8 cellular contexts compared by ENCODE assay signal in genomic region chr20:49989234-49990065, GRCh38. TPM values are rescaled to one million over a fixed set of nuclear protein-coding genes. Genes with fewer than 3 reads are reported as not detected.
DNase-seq lines count a peak whose midpoint lies in the region; ATAC-seq and TF ChIP-seq lines count a peak whose summit lies in the region.

No MANE protein-coding gene starts in this region.

- DNase-seq in ELR (ENCODE audit: low read depth) (peak; percentile 91), WTC11 (ENCODE audit: low spot score) (peak; percentile 33), heart right ventricle (peak; percentile 62 to 77), inferior parietal cortex (ENCODE audit: extremely low spot score) (no peak), NCI-H82 (lab: John Stamatoyannopoulos, UW) (no peak)
- no peak for DNase-seq in natural killer cell treated with Interleukin-12 subunit alpha and Interleukin-12 subunit beta and Interleukin-15 and Interleukin-18, amount 100 ng/mL, for 72 hours (ENCODE audit: low spot score)
- DNase-seq in CD4-positive, alpha-beta T cell, result no peak

- no peak overlapping the region for H3K9ac ChIP-seq in rectal smooth muscle tissue (ENCODE audit: low read length)

- no peaks in the 10 kb centered on the region for H3K9me3 ChIP-seq in heart right ventricle
- no peaks in the 10 kb centered on the region for H3K9me3 ChIP-seq in CD4-positive, alpha-beta T cell (ENCODE audit: control insufficient read depth, low read length)

- H3K27ac ChIP-seq in heart right ventricle (peak overlapping the region in 9 of 10 donors; percentile 64 to 90 (median 78)), rectal smooth muscle tissue (ENCODE audit: low read depth, low read length) (peak overlapping the region; percentile 76)
- H3K27ac ChIP-seq in CD4-positive, alpha-beta T cell (ENCODE audit: low read depth, low read length), result no peak overlapping the region

- WGBS in heart right ventricle, 2 donors, result 35 to 52% methylated on average over 22 of the region's 22 CpGs

- H3K4me3 ChIP-seq in heart right ventricle, result peak overlapping the region in 4 of 10 donors; percentile 2 to 19 (median 10)
- no peak overlapping the region for H3K4me3 ChIP-seq in rectal smooth muscle tissue (ENCODE audit: low read length)

- H3K4me1 ChIP-seq in heart right ventricle (peaks cover 12 to 78% (median 69%) of the 10 kb centered on the region in 9 donors), rectal smooth muscle tissue (ENCODE audit: control insufficient read depth, insufficient read depth, low read length) (peaks cover 11% of the 10 kb centered on the region)

- POLR2A ChIA-PET in WTC11 (lab: Charles Lee), result interaction anchor here (0.6 to 1.3 kb wide), 7 partner anchors 12 to 177 kb away, joined by 3 to 6 read pairs (median 4); no protein-coding TSS in a partner anchor
- POLR2A ChIA-PET in CD4-positive, alpha-beta T cell (lab: Charles Lee), result no interaction called here

- peaks cover 5% of the 10 kb centered on the region; the same call in 1 of the 2 replicates for H3K36me3 Mint-ChIP-seq in WTC11
- H3K36me3 Mint-ChIP-seq in natural killer cell treated with Interleukin-12 subunit alpha and Interleukin-12 subunit beta and Interleukin-15 and Interleukin-18, amount 100 ng/mL, for 72 hours, result no peaks in the 10 kb centered on the region
- H3K36me3 Mint-ChIP-seq in CD4-positive, alpha-beta T cell (ENCODE audit: low read depth), result no peaks in the 10 kb centered on the region

- no peaks in the 10 kb centered on the region; the same call in 1 of the 2 replicates for H3K27me3 Mint-ChIP-seq in WTC11 (ENCODE audit: low read depth)
- H3K27me3 Mint-ChIP-seq in natural killer cell treated with Interleukin-12 subunit alpha and Interleukin-12 subunit beta and Interleukin-15 and Interleukin-18, amount 100 ng/mL, for 72 hours, result peaks cover 0 to 4% of the 10 kb centered on the region in 2 donors
- no peaks in the 10 kb centered on the region for H3K27me3 Mint-ChIP-seq in CD4-positive, alpha-beta T cell

- no peak overlapping the region; the same call in 1 of the 2 replicates for H3K4me3 Mint-ChIP-seq in WTC11
- H3K4me3 Mint-ChIP-seq in natural killer cell treated with Interleukin-12 subunit alpha and Interleukin-12 subunit beta and Interleukin-15 and Interleukin-18, amount 100 ng/mL, for 72 hours, result no peak overlapping the region
- no peak overlapping the region for H3K4me3 Mint-ChIP-seq in CD4-positive, alpha-beta T cell

- no peaks in the 10 kb centered on the region for H3K9me3 Mint-ChIP-seq in WTC11
- no peaks in the 10 kb centered on the region for H3K9me3 Mint-ChIP-seq in natural killer cell treated with Interleukin-12 subunit alpha and Interleukin-12 subunit beta and Interleukin-15 and Interleukin-18, amount 100 ng/mL, for 72 hours
- H3K9me3 Mint-ChIP-seq in CD4-positive, alpha-beta T cell, result no peaks in the 10 kb centered on the region

- H3K4me1 Mint-ChIP-seq in WTC11, result peaks cover 74% of the 10 kb centered on the region
- no peaks in the 10 kb centered on the region for H3K4me1 Mint-ChIP-seq in natural killer cell treated with Interleukin-12 subunit alpha and Interleukin-12 subunit beta and Interleukin-15 and Interleukin-18, amount 100 ng/mL, for 72 hours (ENCODE audit: low read depth in 2 of 2)
- no peaks in the 10 kb centered on the region for H3K4me1 Mint-ChIP-seq in CD4-positive, alpha-beta T cell (ENCODE audit: low read depth)

- H3K27ac Mint-ChIP-seq in WTC11, result peak overlapping the region; percentile 89
- H3K27ac Mint-ChIP-seq in natural killer cell treated with Interleukin-12 subunit alpha and Interleukin-12 subunit beta and Interleukin-15 and Interleukin-18, amount 100 ng/mL, for 72 hours, result no peak overlapping the region
- H3K27ac Mint-ChIP-seq in CD4-positive, alpha-beta T cell, result no peak overlapping the region

- peak; percentile 47 for ATAC-seq in WTC11
- ATAC-seq in heart right ventricle, result peak; percentile 64 to 81 (median 73)
- no peak for ATAC-seq in natural killer cell treated with Interleukin-12 subunit alpha and Interleukin-12 subunit beta and Interleukin-15 and Interleukin-18, amount 100 ng/mL, for 72 hours
- ATAC-seq in CD4-positive, alpha-beta T cell (ENCODE audit: poor library complexity), result no peak

- intact Hi-C loops in heart right ventricle (cut with DNase I), result no loop called here
- intact Hi-C loops in CD4-positive, alpha-beta T cell (cut with DNase I, micrococcal nuclease), result no loop called here

- CTCF ChIA-PET in WTC11 (lab: Charles Lee), result interaction anchor here (0.9 to 4.3 kb wide), 11 partner anchors 9 to 201 kb away, joined by 3 to 44 read pairs (median 4); partner anchors contain the start of gene CEBPB
- CTCF ChIA-PET in CD4-positive, alpha-beta T cell (lab: Charles Lee), result interaction anchor here (1.1 to 1.8 kb wide), 2 partner anchors 11 to 82 kb away, joined by 3 to 9 read pairs; no protein-coding TSS in a partner anchor

- no peak for TF ChIP-seq CTCF in WTC11 (IDR thresholded peaks at IDR 0.05)
- TF ChIP-seq CTCF in heart right ventricle (IDR thresholded peaks at IDR 0.05), result no peak
- TF ChIP-seq CTCF in CD4-positive, alpha-beta T cell (IDR thresholded peaks at IDR 0.05), result no peak

- H3K36me3 ChIP-seq in heart right ventricle (peaks cover 0 to 38% (median 0%) of the 10 kb centered on the region in 9 donors), rectal smooth muscle tissue (ENCODE audit: control insufficient read depth, insufficient read depth, low read length) (no peaks in the 10 kb centered on the region)

- no peaks in the 10 kb centered on the region for H3K27me3 ChIP-seq in heart right ventricle
- no peaks in the 10 kb centered on the region for H3K27me3 ChIP-seq in rectal smooth muscle tissue (ENCODE audit: control insufficient read depth, insufficient read depth, low read length)
- H3K27me3 ChIP-seq in CD4-positive, alpha-beta T cell (ENCODE audit: control insufficient read depth, insufficient read depth, low read length), result no peaks in the 10 kb centered on the region

TF ChIP-seq in WTC11, 78 proteins besides CTCF, POLR2A, EP300 and RAD21 (continues in another document):
- peak; percentile 64; the same call in 1 of the 2 replicates for TF ChIP-seq FOXP1 (CRISPR knock-in tag; IDR thresholded peaks at IDR 0.05; ENCODE audit: borderline replicate concordance)
- no peak for TF ChIP-seq TEAD4 (CRISPR knock-in tag; IDR thresholded peaks at IDR 0.05)
- TF ChIP-seq NFE2L1 (CRISPR knock-in tag; IDR thresholded peaks at IDR 0.05), result no peak
- no peak for TF ChIP-seq KAT7 (CRISPR knock-in tag; IDR thresholded peaks at IDR 0.05; ENCODE audit: borderline replicate concordance)
- TF ChIP-seq STAT6 (CRISPR knock-in tag; conservative IDR thresholded peaks at IDR 0.05; ENCODE audit: low read depth), result no peak
- no peak for TF ChIP-seq ATF6 (CRISPR knock-in tag; IDR thresholded peaks at IDR 0.05)
- no peak for TF ChIP-seq ZNF219 (CRISPR knock-in tag; IDR thresholded peaks at IDR 0.05; ENCODE audit: borderline replicate concordance)

RNA-seq across cellular contexts. Expression of gene SNAI1, which starts 6.7 kb away (rescaled TPM):
- total RNA-seq in WTC11 (2021) (7.0 to 8.7 TPM (median 7.9 TPM) in 3 replicates), heart right ventricle (1 to 10 TPM in 8 of 10 donors, under 1 TPM in 2; 0.59 to 7.6 (median 2.8) TPM)
- polyA plus RNA-seq in heart right ventricle, result 1 to 10 TPM; 1.8 to 3.2 TPM
- total RNA-seq in natural killer cell treated with Interleukin-12 subunit alpha and Interleukin-12 subunit beta and Interleukin-15 and Interleukin-18, amount 100 ng/mL, for 72 hours, result 1 to 10 TPM in 1 of 2 donors, under 1 TPM in 1; 0.71 to 1.3 TPM
- total RNA-seq in CD4-positive, alpha-beta T cell, result 1 to 10 TPM; 1.7 to 2.5 TPM

RNA-seq across cellular contexts. Expression of gene RNF114, which starts 53.3 kb away (rescaled TPM):
- total RNA-seq in WTC11 (2021) (86.6 to 91.6 TPM (median 88.1 TPM) in 3 replicates), heart right ventricle (10 to 100 TPM; 41.5 to 60.3 (median 52.1) TPM)
- 10 to 100 TPM; 45.0 to 49.5 TPM for polyA plus RNA-seq in heart right ventricle
- total RNA-seq in natural killer cell treated with Interleukin-12 subunit alpha and Interleukin-12 subunit beta and Interleukin-15 and Interleukin-18, amount 100 ng/mL, for 72 hours, result 10 to 100 TPM; 69.9 to 79.3 TPM
- total RNA-seq in CD4-positive, alpha-beta T cell, result 100 to 1,000 TPM; 129 to 132 TPM

Comparison
In these comparisons a context has a peak if more than half of its experiments do, and no peak if none do; other contexts are left out.
1. DNase-seq: peak in ELR (single experiment), WTC11 (single experiment) and heart right ventricle (2 of 2); none in natural killer cell treated with Interleukin-12 subunit alpha and Interleukin-12 subunit beta and Interleukin-15 and Interleukin-18, amount 100 ng/mL, for 72 hours (single experiment), CD4-positive, alpha-beta T cell (0 of 10), inferior parietal cortex (single experiment) and NCI-H82 (single experiment).
2. ATAC-seq: peak in WTC11 (single experiment) and heart right ventricle (8 of 8); none in natural killer cell treated with Interleukin-12 subunit alpha and Interleukin-12 subunit beta and Interleukin-15 and Interleukin-18, amount 100 ng/mL, for 72 hours (0 of 2) and CD4-positive, alpha-beta T cell (single experiment).